ENCODE assay signal across 34 cellular contexts in genomic region chr11:44258190-44258489, GRCh38. TPM values are rescaled to one million over a fixed set of nuclear protein-coding genes. Genes with fewer than 3 reads are reported as not detected.
DNase-seq lines count a peak whose midpoint lies in the region; ATAC-seq, FAIRE-seq and TF ChIP-seq lines count a peak whose summit lies in the region.
"Had no signal": no experiment of that assay in that cellular context is flagged by ENCODE, and none has a peak within 500 bp of the region (broad histone marks: within the 10 kb centered on the region; RNA-seq: fewer than 3 reads in every experiment).

No MANE protein-coding gene starts in this region.

- H4K20me1 ChIP-seq in IMR-90 (ENCODE audit: insufficient read depth, low read length) (no peaks in the 10 kb centered on the region), HepG2 (ENCODE audit: insufficient read depth, low read length) (no peaks in the 10 kb centered on the region), OCI-LY7 (ENCODE audit: insufficient read depth, low read length) (no peaks in the 10 kb centered on the region)
- H4K20me1 ChIP-seq: BLaER1 had no signal

- no peak overlapping the region for H4K5ac ChIP-seq in IMR-90 (ENCODE audit: low read depth, low read length)

- H3K79me2 ChIP-seq in HepG2 (ENCODE audit: insufficient read depth, low read length) (no peaks in the 10 kb centered on the region), OCI-LY7 (ENCODE audit: insufficient read depth, low read depth, low read length) (no peaks in the 10 kb centered on the region)
- H3K79me2 ChIP-seq: hepatocyte had no signal

- H3K27me3 ChIP-seq in IMR-90 (ENCODE audit: control insufficient read depth, insufficient read depth, low read length) = peaks cover 2% of the 10 kb centered on the region; the same call in 1 of the 2 replicates
- H3K27me3 ChIP-seq in HepG2 (ENCODE audit: control insufficient read depth in 1 of 2, insufficient read depth in 2 of 2, low read length in 2 of 2) = no peaks in the 10 kb centered on the region; a peak in 1 of 5 replicates
- H3K27me3 ChIP-seq: BLaER1, cardiac muscle cell, gastrocnemius medialis, hepatocyte, pancreas, right atrium auricular region had no signal

- no peaks in the 10 kb centered on the region for H3K79me1 ChIP-seq in IMR-90 (ENCODE audit: low read depth in 1 of 2, low read length in 2 of 2)

- TF ChIP-seq POLR2A in IMR-90 (IDR thresholded peaks at IDR 0.05; ENCODE audit: low read depth, low read length) = no peak
- TF ChIP-seq POLR2A in HepG2 (IDR thresholded peaks at IDR 0.05; ENCODE audit: insufficient read depth in 1 of 2, low read depth in 2 of 2, low read length in 2 of 2) = no peak

- H3K4me2 ChIP-seq in IMR-90 (ENCODE audit: low read depth, low read length) (no peak overlapping the region), HepG2 (ENCODE audit: low read depth, low read length) (no peak overlapping the region), OCI-LY7 (ENCODE audit: low read length) (no peak overlapping the region)
- H3K4me2 ChIP-seq: hepatocyte, SK-N-SH had no signal

- H3K4me1 ChIP-seq in IMR-90 (ENCODE audit: control insufficient read depth, insufficient read depth, low read length) = no peaks in the 10 kb centered on the region; the same call in 1 of the 2 replicates
- peaks cover 41% of the 10 kb centered on the region for H3K4me1 ChIP-seq in HepG2 (ENCODE audit: insufficient read depth, low read length)
- H3K4me1 ChIP-seq in OCI-LY7 (ENCODE audit: insufficient read depth, low read length, poor library complexity, severe bottlenecking) = no peaks in the 10 kb centered on the region
- H3K4me1 ChIP-seq: pancreas had no signal

- dilution Hi-C loops in IMR-90 (cut with HindIII; ENCODE audit: low sequenced_read_pairs, unreplicated experiment) = no loop called here

- no TSS peak for BruUV-seq in IMR-90 (replicated peaks; lab: Mats Ljungman, UMichigan)
- no TSS peak for BruUV-seq in HepG2 (replicated peaks; lab: Mats Ljungman, UMichigan)
- BruUV-seq in OCI-LY7 (replicated peaks; lab: Mats Ljungman, UMichigan) = no TSS peak

- POLR2A ChIA-PET in IMR-90 (lab: Charles Lee; ENCODE audit: unreplicated experiment) (no interaction called here), HepG2 (lab: Yijun Ruan, JAX) (no interaction called here), OCI-LY7 (lab: Charles Lee) (no interaction called here)

- H3K4ac ChIP-seq in IMR-90 (ENCODE audit: low read depth, low read length) = no peak overlapping the region

- H2BK15ac ChIP-seq in IMR-90 (ENCODE audit: low read depth, low read length) = no peak overlapping the region

- no peak overlapping the region for H2AK5ac ChIP-seq in IMR-90 (ENCODE audit: low read depth, low read length)

- no peak overlapping the region for H3K23ac ChIP-seq in IMR-90 (ENCODE audit: low read depth, low read length)

- no peaks in the 10 kb centered on the region for H3K9me2 ChIP-seq in OCI-LY7 (ENCODE audit: insufficient read depth, low read length)
- H3K9me2 ChIP-seq: SK-N-SH had no signal

- H3K9me3 ChIP-seq in IMR-90 (ENCODE audit: control insufficient read depth, insufficient read depth, low read length) (no peaks in the 10 kb centered on the region; the same call in 1 of the 2 replicates), HepG2 (ENCODE audit: low read length) (no peaks in the 10 kb centered on the region), OCI-LY7 (ENCODE audit: low read length) (peaks cover 8% of the 10 kb centered on the region; the same call in 1 of the 2 replicates)
- H3K9me3 ChIP-seq: pancreas had no signal

- TF ChIP-seq CTCF in AG10803 (conservative IDR thresholded peaks at IDR 0.05; ENCODE audit: low read length) (no peak), IMR-90 (conservative IDR thresholded peaks at IDR 0.05; ENCODE audit: low read depth, low read length) (0 out of 2 replicates have a peak, but pooled peaks have one; percentile 1), HepG2 (CRISPR knock-in tag; IDR thresholded peaks at IDR 0.05) (peak; percentile 37; the same call in 1 of the 2 replicates), OCI-LY7 (conservative IDR thresholded peaks at IDR 0.05; ENCODE audit: low read length) (no peak)

- H2AFZ ChIP-seq in IMR-90 (replicated peaks; ENCODE audit: low read length, poor library complexity) = peak overlapping the region; percentile 49
- no peak overlapping the region for H2AFZ ChIP-seq in HepG2 (ENCODE audit: low read length)
- no peak overlapping the region for H2AFZ ChIP-seq in OCI-LY7 (ENCODE audit: low read length)
- H2AFZ ChIP-seq: hepatocyte had no signal

- intact Hi-C loops in IMR-90 (cut with micrococcal nuclease) = loop anchor here (10.0 kb wide), 1 partner anchor 123 kb away; no protein-coding TSS in a partner anchor
- intact Hi-C loops in HepG2 (cut with micrococcal nuclease; ENCODE audit: unreplicated experiment) = no loop called here
- intact Hi-C loops in OCI-LY7 (cut with micrococcal nuclease; ENCODE audit: unreplicated experiment) = no loop called here

- no peak overlapping the region for H3K56ac ChIP-seq in IMR-90 (ENCODE audit: extremely low read depth, insufficient read depth, low read length)

- H3K9ac ChIP-seq in IMR-90 (ENCODE audit: low read depth, low read length) (no peak overlapping the region), HepG2 (ENCODE audit: insufficient read depth, low read depth, low read length) (no peak overlapping the region)
- H3K9ac ChIP-seq: BLaER1, SK-N-SH had no signal

- CTCF ChIA-PET in IMR-90 (lab: Yijun Ruan, JAX) (interaction anchor here (1.0 kb wide), 1 partner anchor 10 kb away, joined by 3 read pairs; no protein-coding TSS in a partner anchor), HepG2 (lab: Yijun Ruan, JAX; ENCODE audit: low intra/inter-chr PET ratio, low total read pairs) (no interaction called here), OCI-LY7 (lab: Charles Lee; ENCODE audit: unreplicated experiment) (no interaction called here)

- H3K27ac ChIP-seq in IMR-90 (ENCODE audit: insufficient read depth, low read length) = no peak overlapping the region
- H3K27ac ChIP-seq in HepG2 (ENCODE audit: extremely low read length, insufficient read depth, low read length) = no peak overlapping the region
- no peak overlapping the region for H3K27ac ChIP-seq in OCI-LY7 (ENCODE audit: low read depth, low read length, poor library complexity, severe bottlenecking)
- H3K27ac ChIP-seq: BLaER1, cardiac muscle cell, epithelial cell of prostate, gastrocnemius medialis, hepatocyte, pancreas, right atrium auricular region had no signal

- no peak overlapping the region for H4K91ac ChIP-seq in IMR-90 (ENCODE audit: insufficient read depth, low read depth, low read length)

- no peak for TF ChIP-seq EP300 in HepG2 (IDR thresholded peaks at IDR 0.05; ENCODE audit: low read depth in 2 of 2, low read length in 2 of 2)
- no peak for TF ChIP-seq EP300 in HepG2 (CRISPR knock-in tag; IDR thresholded peaks at IDR 0.05; ENCODE audit: borderline replicate concordance)

- H3K36me3 ChIP-seq in IMR-90 (ENCODE audit: control insufficient read depth, insufficient read depth, low read length) (no peaks in the 10 kb centered on the region), HepG2 (replicated peaks in 1 of 2; ENCODE audit: control insufficient read depth in 1 of 2, insufficient read depth in 2 of 2, low read length in 2 of 2) (no peaks in the 10 kb centered on the region), OCI-LY7 (ENCODE audit: insufficient read depth, low read length) (no peaks in the 10 kb centered on the region)
- H3K36me3 ChIP-seq: BLaER1, cardiac muscle cell, gastrocnemius medialis, pancreas, right atrium auricular region had no signal

- H3K4me3 ChIP-seq in AG10803 (ENCODE audit: low read length) (no peak overlapping the region), IMR-90 (ENCODE audit: insufficient read depth, low read depth, low read length) (no peak overlapping the region), HepG2 (replicated peaks in 1 of 3; ENCODE audit: insufficient read depth in 1 of 3, low read depth in 2 of 3, low read length in 3 of 3) (no peak overlapping the region), OCI-LY7 (ENCODE audit: low read depth, low read length, poor library complexity, severe bottlenecking) (no peak overlapping the region)
- H3K4me3 ChIP-seq: BLaER1, cardiac muscle cell, gastrocnemius medialis, hepatocyte, pancreas, right atrium auricular region had no signal

- DNase-seq in AG10803 (ENCODE audit: low read depth) = peak; percentile 35
- DNase-seq in IMR-90 = peak; percentile 31
- peak; percentile 40 for DNase-seq in ecto neural progenitor cell (ENCODE audit: low spot score)
- no peak for DNase-seq in HepG2 (ENCODE audit: low spot score)
- no peak for DNase-seq in RKO (ENCODE audit: low spot score)
- DNase-seq in OCI-LY7 (ENCODE audit: low spot score) = no peak
- DNase-seq: activated CD4-positive, alpha-beta T cell treated with anti-CD3 and anti-CD28 coated beads for 4 hours; activated naive CD4-positive, alpha-beta T cell treated with Interleukin-2 at 50 U/mL for 16 hours; activated T-cell treated with anti-CD3 and anti-CD28 coated beads, Interleukin-2, amount 50 U/mL, for 72 hours; amygdala; gastrocnemius medialis; immature natural killer cell; left ventricle myocardium superior; midbrain; natural killer cell; NCI-H1092 treated with DMSO at 0.1 percent for 48 hours; NCI-H1930; NCI-H2227 treated with DMSO at 0.1 percent for 48 hours; NCI-H774; pancreas; SK-N-SH; stimulated activated CD4-positive, alpha-beta T cell treated with anti-CD3 and anti-CD28 coated beads, Interleukin-12 subunit alpha, Interleukin-12 subunit beta, amount 100 ng/mL, for 4 hours; stimulated activated CD4-positive, alpha-beta T cell treated with anti-CD3 and anti-CD28 coated beads, Interleukin-4, amount 100 ng/mL, for 4 hours; stimulated activated naive CD4-positive, alpha-beta T cell had no signal

- H4K8ac ChIP-seq in IMR-90 (ENCODE audit: low read depth in 2 of 2, low read length in 2 of 2) = no peak overlapping the region

- no peak overlapping the region for H2AK9ac ChIP-seq in IMR-90 (replicated peaks; ENCODE audit: low read depth, low read length, poor library complexity)

- H3K9me1 ChIP-seq in IMR-90 (ENCODE audit: insufficient read depth, low read length) = 0 out of 2 replicates have a peak, but pooled peaks cover 3% of the 10 kb centered on the region

- H3K14ac ChIP-seq in IMR-90 (replicated peaks; ENCODE audit: low read depth, low read length) = no peak overlapping the region

- H3K18ac ChIP-seq in IMR-90 (ENCODE audit: low read depth, low read length) = no peak overlapping the region

- no peak for TF ChIP-seq RAD21 in IMR-90 (IDR thresholded peaks at IDR 0.05; ENCODE audit: low read length)
- TF ChIP-seq RAD21 in HepG2 (CRISPR knock-in tag; IDR thresholded peaks at IDR 0.05) = no peak

- H2BK20ac ChIP-seq in IMR-90 (ENCODE audit: low read depth, low read length) = no peak overlapping the region

- no peak overlapping the region for H2BK5ac ChIP-seq in IMR-90 (ENCODE audit: low read depth, low read length, poor library complexity, severe bottlenecking)

- 79% methylated on average over 2 of the region's 5 CpGs; no CpG with 5 or more reads in 1 of the 2 experiments for WGBS in IMR-90 (ENCODE audit: extremely low coverage in 2 of 2, insufficient read length in 1 of 2), 2 experiments
- 0% methylated on average over 2 of the region's 5 CpGs for WGBS in HepG2 (ENCODE audit: low lambda C conversion rate)

- no peak overlapping the region for H2BK120ac ChIP-seq in IMR-90 (ENCODE audit: low read depth, low read length)

- in situ Hi-C loops in IMR-90 (cut with MboI; ENCODE audit: low sequenced_read_pairs) = no loop called here
- in situ Hi-C loops in HepG2 (cut with HindIII; ENCODE audit: extremely low pct_ligation_motif_present, low pct_unique_long_range_greater_than_20kb) = no loop called here

- no peak for FAIRE-seq in HepG2 (lab: Jason Lieb, UNC)
- FAIRE-seq: A204.1, pancreas had no signal

- ATAC-seq in IMR-90 (ENCODE audit: low read depth) (peak; percentile 51), HepG2 (peak; percentile 40; the same call in 2 of the 3 replicates), HG03571 (IDR thresholded peaks at IDR 0.05; ENCODE audit: unreplicated experiment) (no peak), GM21390 (IDR thresholded peaks at IDR 0.05; ENCODE audit: unreplicated experiment) (no peak)
- ATAC-seq: activated T-cell treated with anti-CD3 and anti-CD28 coated beads, Interleukin-2, amount 50 U/mL, for 72 hours; gastrocnemius medialis; left ventricle myocardium superior; natural killer cell; pancreas had no signal

RNA-seq across cellular contexts. Expression of gene ALX4, which starts 51.8 kb away (rescaled TPM):
- total RNA-seq in IMR-90 (2012; rRNA removed) (not detected in 2 replicates), HepG2 (2016; rRNA removed; fragmentation: Illumina TruSeq; extraction: Trizol) (not detected in 2 replicates), OCI-LY7 (2022) (not detected in 2 replicates)
- polyA plus RNA-seq in IMR-90 (2012; rRNA removed) (not detected in 2 replicates), HepG2 (2011; rRNA removed) (not detected in 2 replicates)
- polyA plus RNA-seq in IMR-90 (2012; cell fraction: cytosol; rRNA removed) = not detected in 2 replicates
- not detected in 2 replicates for polyA plus RNA-seq in IMR-90 (2012; cell fraction: nucleus; rRNA removed; ENCODE audit: low replicate concordance)
- total RNA-seq in HepG2 (2016; cell fraction: cytosol; rRNA removed; fragmentation: Illumina TruSeq; extraction: Trizol; ENCODE audit: low read depth) = not detected in 2 replicates
- not detected in 2 replicates for total RNA-seq in HepG2 (2016; cell fraction: insoluble cytoplasmic fraction; rRNA removed; fragmentation: Illumina TruSeq; extraction: Trizol)
- total RNA-seq in HepG2 (2016; cell fraction: membrane; rRNA removed; fragmentation: Illumina TruSeq; extraction: Trizol) = not detected in 2 replicates
- total RNA-seq in HepG2 (2016; cell fraction: nucleus; rRNA removed; fragmentation: Illumina TruSeq; extraction: Trizol) = not detected in 2 replicates
- polyA plus RNA-seq in HepG2 (2011; cell fraction: cytosol; rRNA removed) = not detected in 2 replicates
- not detected in 2 replicates for polyA plus RNA-seq in HepG2 (2011; cell fraction: nucleus; rRNA removed)
- polyA plus RNA-seq in HepG2 (2012) = 0.07 TPM in 1 of 2 replicates, not detected in the other
- not detected in 2 replicates for polyA plus RNA-seq in HepG2 (2016; cell fraction: cytosol; fragmentation: Illumina TruSeq; extraction: Trizol; ENCODE audit: low read depth)
- polyA plus RNA-seq in HepG2 (2016; cell fraction: insoluble cytoplasmic fraction; fragmentation: Illumina TruSeq; extraction: Trizol; ENCODE audit: low read depth) = not detected in 2 replicates
- not detected in 2 replicates for polyA plus RNA-seq in HepG2 (2016; cell fraction: membrane; fragmentation: Illumina TruSeq; extraction: Trizol; ENCODE audit: low read depth)
- polyA plus RNA-seq in HepG2 (2016; cell fraction: nucleus; fragmentation: Illumina TruSeq; extraction: Trizol; ENCODE audit: insufficient read depth, low read depth) = not detected in 2 replicates
- not detected in 2 replicates for polyA minus RNA-seq in HepG2 (2011; rRNA and poly(A)+ RNA removed; ENCODE audit: low replicate concordance)
- polyA minus RNA-seq in HepG2 (2011; cell fraction: cytosol; rRNA and poly(A)+ RNA removed) = not detected in 2 replicates
- polyA minus RNA-seq in HepG2 (2011; cell fraction: nucleus; rRNA and poly(A)+ RNA removed) = not detected in 2 replicates
- not detected in 2 replicates for total RNA-seq in OCI-LY7 (2014; rRNA removed; shearing (Covaris generic))
- total RNA-seq: activated T-cell treated with anti-CD3 and anti-CD28 coated beads, Interleukin-2, amount 50 U/mL, for 72 hours; dermis microvascular lymphatic vessel endothelial cell; natural killer cell; T-helper 2 cell treated with Interferon-gamma antibody and Interleukin-4, amounts not matched to agents 100 ng/mL and 5 ng/mL, for 36 hours had no signal
- polyA plus RNA-seq: cardiac muscle cell, immature natural killer cell had no signal

Comparison
In these comparisons a context has a peak if more than half of its experiments do, and no peak if none do; other contexts are left out.
1. DNase-seq: peak in AG10803 (single experiment), IMR-90 (single experiment) and ecto neural progenitor cell (single experiment); none in HepG2 (single experiment), RKO (single experiment) and OCI-LY7 (single experiment).
2. CTCF ChIP-seq: peak in IMR-90 (single experiment) and HepG2 (single experiment); none in AG10803 (single experiment) and OCI-LY7 (single experiment).
3. ATAC-seq: peak in IMR-90 (single experiment) and HepG2 (single experiment); none in HG03571 (single experiment) and GM21390 (single experiment).